8 cellular contexts compared by ENCODE assay signal in the genomic region with DNA sequence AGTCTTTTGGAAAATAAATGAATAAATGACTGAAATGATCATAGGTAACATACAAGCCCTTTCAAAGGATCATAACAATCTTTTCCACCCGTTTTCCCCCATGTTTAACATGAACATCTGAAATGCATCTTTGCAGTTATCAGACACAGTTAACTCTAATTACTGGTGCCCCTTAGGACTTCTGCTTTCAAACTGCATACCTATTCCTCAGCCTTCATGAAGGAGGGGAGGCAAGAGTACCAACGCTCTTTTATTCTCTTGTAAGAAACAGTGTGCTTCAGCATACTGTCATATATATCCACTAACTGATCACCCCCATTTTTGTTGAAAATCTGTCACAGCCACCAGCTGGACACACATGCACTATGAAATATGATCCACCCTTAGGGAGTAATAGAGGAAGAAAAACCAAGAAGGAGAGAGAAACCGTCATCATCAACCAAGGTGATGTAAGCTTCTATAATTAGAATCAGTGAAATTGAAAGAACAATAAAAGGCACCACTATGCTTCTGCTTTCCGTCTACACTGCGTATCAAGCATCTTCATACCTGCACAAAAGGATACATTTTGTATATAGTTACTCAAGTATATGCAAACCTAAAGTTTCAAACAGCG.
DNase-seq lines count a peak whose midpoint lies in the region; ATAC-seq lines count a peak whose summit lies in the region.

No MANE protein-coding gene starts in this region.

- H2AFZ ChIP-seq in Karpas-422 (ENCODE audit: low read length): no peak overlapping the region

- no peaks in the 10 kb centered on the region for H3K9me2 ChIP-seq in Karpas-422 (replicated peaks; ENCODE audit: insufficient read depth, low read length)

- H3K4me2 ChIP-seq in Karpas-422 (ENCODE audit: low read depth, low read length, poor library complexity, severe bottlenecking): peak overlapping the region; percentile 68

- peaks cover 6% of the 10 kb centered on the region; the same call in 1 of the 2 replicates for H3K36me3 ChIP-seq in Karpas-422 (ENCODE audit: insufficient read depth, low read length)

- H3K4me1 ChIP-seq in Karpas-422 (ENCODE audit: low read length): peaks cover 79% of the 10 kb centered on the region

- peak overlapping the region; percentile 19 for H3K27ac Mint-ChIP-seq in activated CD4-positive, alpha-beta memory T cell treated with anti-CD3 and anti-CD28 coated beads, Interleukin-2, amount 10 ng/mL, durations not matched to agents 7 days and 5 days

- H3K27me3 Mint-ChIP-seq in activated CD4-positive, alpha-beta memory T cell treated with anti-CD3 and anti-CD28 coated beads, Interleukin-2, amount 10 ng/mL, durations not matched to agents 7 days and 5 days: no peaks in the 10 kb centered on the region

- H3K36me3 Mint-ChIP-seq in activated CD4-positive, alpha-beta memory T cell treated with anti-CD3 and anti-CD28 coated beads, Interleukin-2, amount 10 ng/mL, durations not matched to agents 7 days and 5 days (ENCODE audit: low read depth): peaks cover 44% of the 10 kb centered on the region

- peaks cover 73% of the 10 kb centered on the region for H3K4me1 Mint-ChIP-seq in activated CD4-positive, alpha-beta memory T cell treated with anti-CD3 and anti-CD28 coated beads, Interleukin-2, amount 10 ng/mL, durations not matched to agents 7 days and 5 days

- ATAC-seq in GM18508 (IDR thresholded peaks at IDR 0.05; ENCODE audit: insufficient read depth, unreplicated experiment): peak; percentile 90
- peak; percentile 96 for ATAC-seq in GM21723 (IDR thresholded peaks at IDR 0.05; ENCODE audit: unreplicated experiment)

- H3K9ac ChIP-seq in Karpas-422 (ENCODE audit: low read length): peak overlapping the region; percentile 30

- POLR2A ChIA-PET in activated CD4-positive, alpha-beta memory T cell treated with anti-CD3 and anti-CD28 coated beads, Interleukin-2, amount 10 ng/mL, durations not matched to agents 7 days and 5 days (lab: Charles Lee): interaction anchor here (1.3 kb wide), 1 partner anchor 12 kb away, joined by 6 read pairs; no protein-coding TSS in a partner anchor

- H4K20me1 ChIP-seq in Karpas-422 (ENCODE audit: insufficient read depth, low read depth, low read length): no peaks in the 10 kb centered on the region

- H3K9me3 ChIP-seq in Karpas-422 (ENCODE audit: low read length): no peaks in the 10 kb centered on the region

- H3K27me3 ChIP-seq in Karpas-422 (ENCODE audit: low read length): no peaks in the 10 kb centered on the region

- CTCF ChIA-PET in activated CD4-positive, alpha-beta memory T cell treated with anti-CD3 and anti-CD28 coated beads, Interleukin-2, amount 10 ng/mL, durations not matched to agents 7 days and 5 days (lab: Charles Lee): no interaction called here

- H3K79me2 ChIP-seq in Karpas-422 (ENCODE audit: low read length): peaks cover 96% of the 10 kb centered on the region

- H3K4me3 ChIP-seq in Karpas-422 (ENCODE audit: low read length): peak overlapping the region; percentile 45

- H3K27ac ChIP-seq in Karpas-422 (ENCODE audit: low read length): peak overlapping the region; percentile 86

- DNase-seq in Karpas-422 (peak; percentile 94), myocyte (ENCODE audit: low read depth) (peak; percentile 61), NCI-H128 (lab: John Stamatoyannopoulos, UW; ENCODE audit: unreplicated experiment) (no peak), GOT3 (lab: John Stamatoyannopoulos, UW) (no peak)
- DNase-seq in activated CD4-positive, alpha-beta memory T cell treated with anti-CD3 and anti-CD28 coated beads, Interleukin-2, amount 10 ng/mL, durations not matched to agents 7 days and 5 days: no peak
- no peak for DNase-seq in activated CD4-positive, alpha-beta T cell treated with anti-CD3 and anti-CD28 coated beads, Interleukin-2, amount 50 U/mL, for 48 hours

- H3K4me3 Mint-ChIP-seq in activated CD4-positive, alpha-beta memory T cell treated with anti-CD3 and anti-CD28 coated beads, Interleukin-2, amount 10 ng/mL, durations not matched to agents 7 days and 5 days: peak overlapping the region; percentile 20

- H3K9me3 Mint-ChIP-seq in activated CD4-positive, alpha-beta memory T cell treated with anti-CD3 and anti-CD28 coated beads, Interleukin-2, amount 10 ng/mL, durations not matched to agents 7 days and 5 days: no peaks in the 10 kb centered on the region

Comparison
In these comparisons a context has a peak if more than half of its experiments do, and no peak if none do; other contexts are left out.
1. DNase-seq: peak in Karpas-422 (single experiment) and myocyte (single experiment); none in activated CD4-positive, alpha-beta memory T cell treated with anti-CD3 and anti-CD28 coated beads, Interleukin-2, amount 10 ng/mL, durations not matched to agents 7 days and 5 days (single experiment), NCI-H128 (single experiment), activated CD4-positive, alpha-beta T cell treated with anti-CD3 and anti-CD28 coated beads, Interleukin-2, amount 50 U/mL, for 48 hours (0 of 2) and GOT3 (single experiment).